18 cellular contexts compared by ENCODE assay signal in genomic region chr3:66354001-66354400, GRCh38.
A peak's percentile ranks its signal among the peaks of the same experiment; 100 is the strongest.
DNase-seq lines count a peak whose midpoint lies in the region; ATAC-seq, FAIRE-seq and TF ChIP-seq lines count a peak whose summit lies in the region.
"Had no signal": no experiment of that assay in that cellular context is flagged by ENCODE, and none has a peak within 500 bp of the region (broad histone marks: within the 10 kb centered on the region; RNA-seq: fewer than 3 reads in every experiment).

No MANE protein-coding gene starts in this region.

- no peak overlapping the region for H3K4me3 ChIP-seq in CD8-positive, alpha-beta T cell (ENCODE audit: low read depth, low read length)
- no peak overlapping the region for H3K4me3 ChIP-seq in hepatocyte
- H3K4me3 ChIP-seq: A549, BLaER1, GM23338, SJCRH30 had no signal

- H3K36me3 ChIP-seq in CD8-positive, alpha-beta T cell (ENCODE audit: insufficient read depth, low read length) = no peaks in the 10 kb centered on the region
- H3K36me3 ChIP-seq in hepatocyte (replicated peaks; ENCODE audit: insufficient read depth, low read depth) = no peaks in the 10 kb centered on the region
- H3K36me3 ChIP-seq: BLaER1, SJCRH30 had no signal

- 40% methylated on average over 2 of the region's 2 CpGs for WGBS in hepatocyte (ENCODE audit: low lambda C conversion rate, missing lambda C conversion rate)

- H3K4me2 ChIP-seq in hepatocyte = peak overlapping the region; percentile 32
- H3K4me2 ChIP-seq: A549, BLaER1, GM23338 had no signal

- peaks cover 24% of the 10 kb centered on the region for H3K36me3 Mint-ChIP-seq in CD8-positive, alpha-beta T cell
- no peaks in the 10 kb centered on the region for H3K36me3 Mint-ChIP-seq in nephron progenitor cell (ENCODE audit: low read depth)
- peaks cover under 1% of the 10 kb centered on the region for H3K36me3 Mint-ChIP-seq in activated CD4-positive, alpha-beta T cell treated with anti-CD3 and anti-CD28 coated beads, Interleukin-2, amount 10 ng/mL, durations not matched to agents 7 days and 5 days (ENCODE audit: low read depth)

- H3K9me3 Mint-ChIP-seq in CD8-positive, alpha-beta T cell = no peaks in the 10 kb centered on the region
- no peaks in the 10 kb centered on the region for H3K9me3 Mint-ChIP-seq in nephron progenitor cell
- no peaks in the 10 kb centered on the region for H3K9me3 Mint-ChIP-seq in activated CD4-positive, alpha-beta T cell treated with anti-CD3 and anti-CD28 coated beads, Interleukin-2, amount 10 ng/mL, durations not matched to agents 7 days and 5 days
- H3K9me3 Mint-ChIP-seq: GM23338 had no signal

- no peak for DNase-seq in CD8-positive, alpha-beta T cell
- DNase-seq in amniotic epithelial cell (ENCODE audit: low read depth) (peak; percentile 12), hepatocyte (ENCODE audit: low spot score) (no peak), nephron progenitor cell (no peak), frontal cortex (ENCODE audit: low spot score in 2 of 2) (no peak), KBM-7 (no peak)
- no peak for DNase-seq in activated CD4-positive, alpha-beta T cell treated with anti-CD3 and anti-CD28 coated beads, Interleukin-2, amount 10 ng/mL, durations not matched to agents 7 days and 5 days
- DNase-seq: DMS79 treated with DMSO at 0.1 percent for 48 hours, NCI-H1105, NCI-H1694, NCI-H2081 treated with DMSO at 0.1 percent for 48 hours, NCI-H446 treated with DMSO at 0.1 percent for 48 hours, NCI-H69, SJCRH30 had no signal

- peak; percentile 61 for ATAC-seq in CD8-positive, alpha-beta T cell
- ATAC-seq: A549, GM23338, Panc1 had no signal

- no peaks in the 10 kb centered on the region for H4K20me1 ChIP-seq in hepatocyte (ENCODE audit: insufficient read depth, poor library complexity, severe bottlenecking)
- H4K20me1 ChIP-seq: BLaER1 had no signal

- intact Hi-C loops in CD8-positive, alpha-beta T cell (cut with DNase I, micrococcal nuclease) = no loop called here

- H3K27me3 Mint-ChIP-seq in CD8-positive, alpha-beta T cell (ENCODE audit: low read depth) = no peaks in the 10 kb centered on the region
- H3K27me3 Mint-ChIP-seq in nephron progenitor cell (ENCODE audit: low read depth, poor library complexity) = no peaks in the 10 kb centered on the region
- H3K27me3 Mint-ChIP-seq in activated CD4-positive, alpha-beta T cell treated with anti-CD3 and anti-CD28 coated beads, Interleukin-2, amount 10 ng/mL, durations not matched to agents 7 days and 5 days = no peaks in the 10 kb centered on the region

- H3K27ac ChIP-seq in CD8-positive, alpha-beta T cell (ENCODE audit: low read depth, low read length) = no peak overlapping the region
- H3K27ac ChIP-seq in hepatocyte = peak overlapping the region; percentile 15
- H3K27ac ChIP-seq: A549, BLaER1, SJCRH30 had no signal

- CTCF ChIA-PET in CD8-positive, alpha-beta T cell (lab: Charles Lee) = interaction anchor here (0.5 to 3.9 kb wide), 4 partner anchors 8 to 74 kb away, joined by 3 to 12 read pairs (median 3); no protein-coding TSS in a partner anchor
- CTCF ChIA-PET in activated CD4-positive, alpha-beta T cell treated with anti-CD3 and anti-CD28 coated beads, Interleukin-2, amount 10 ng/mL, durations not matched to agents 7 days and 5 days (lab: Charles Lee) = interaction anchor here (0.8 kb wide), 1 partner anchor 38 kb away, joined by 5 read pairs; no protein-coding TSS in a partner anchor

- no peaks in the 10 kb centered on the region for H3K9me3 ChIP-seq in CD8-positive, alpha-beta T cell (ENCODE audit: low read length)
- no peaks in the 10 kb centered on the region for H3K9me3 ChIP-seq in hepatocyte (ENCODE audit: low read depth)
- H3K9me3 ChIP-seq: A549, BLaER1, SJCRH30 had no signal

- in situ Hi-C loops in KBM-7 (cut with MboI; ENCODE audit: low pct_unique_long_range_greater_than_20kb, low sequenced_read_pairs) = no loop called here

- no peak for TF ChIP-seq CTCF in CD8-positive, alpha-beta T cell (IDR thresholded peaks at IDR 0.05)
- TF ChIP-seq CTCF in hepatocyte (IDR thresholded peaks at IDR 0.05; ENCODE audit: poor library complexity) = no peak
- TF ChIP-seq CTCF in nephron progenitor cell (IDR thresholded peaks at IDR 0.05) = no peak

- peak overlapping the region; percentile 46 for H3K27ac Mint-ChIP-seq in CD8-positive, alpha-beta T cell
- peak overlapping the region; percentile 78 for H3K27ac Mint-ChIP-seq in nephron progenitor cell
- H3K27ac Mint-ChIP-seq in activated CD4-positive, alpha-beta T cell treated with anti-CD3 and anti-CD28 coated beads, Interleukin-2, amount 10 ng/mL, durations not matched to agents 7 days and 5 days = no peak overlapping the region

- no peaks in the 10 kb centered on the region for H3K27me3 ChIP-seq in CD8-positive, alpha-beta T cell (ENCODE audit: insufficient read depth, low read length)
- no peaks in the 10 kb centered on the region for H3K27me3 ChIP-seq in hepatocyte
- H3K27me3 ChIP-seq: BLaER1, SJCRH30 had no signal

- FAIRE-seq in frontal cortex (lab: Jason Lieb, UNC) = no peak
- FAIRE-seq: A549 had no signal

- H3K4me1 Mint-ChIP-seq in CD8-positive, alpha-beta T cell (ENCODE audit: low read depth) = peaks cover 16% of the 10 kb centered on the region
- H3K4me1 Mint-ChIP-seq in nephron progenitor cell = peaks cover 19% of the 10 kb centered on the region
- H3K4me1 Mint-ChIP-seq in activated CD4-positive, alpha-beta T cell treated with anti-CD3 and anti-CD28 coated beads, Interleukin-2, amount 10 ng/mL, durations not matched to agents 7 days and 5 days = peaks cover 17% of the 10 kb centered on the region

- no peaks in the 10 kb centered on the region for H3K79me2 ChIP-seq in hepatocyte

- H3K9me2 ChIP-seq in hepatocyte (replicated peaks; ENCODE audit: insufficient read depth) = no peaks in the 10 kb centered on the region

- no peaks in the 10 kb centered on the region for H3K4me1 ChIP-seq in CD8-positive, alpha-beta T cell (ENCODE audit: insufficient read depth, low read length)
- H3K4me1 ChIP-seq in hepatocyte (ENCODE audit: insufficient read depth) = peaks cover 10% of the 10 kb centered on the region
- H3K4me1 ChIP-seq: A549, BLaER1 had no signal

- no peak overlapping the region for H3K4me3 Mint-ChIP-seq in CD8-positive, alpha-beta T cell
- no peak overlapping the region for H3K4me3 Mint-ChIP-seq in nephron progenitor cell
- H3K4me3 Mint-ChIP-seq in activated CD4-positive, alpha-beta T cell treated with anti-CD3 and anti-CD28 coated beads, Interleukin-2, amount 10 ng/mL, durations not matched to agents 7 days and 5 days = no peak overlapping the region
- H3K4me3 Mint-ChIP-seq: GM23338 had no signal

- no peak overlapping the region for H2AFZ ChIP-seq in hepatocyte
- H2AFZ ChIP-seq: GM23338 had no signal

- POLR2A ChIA-PET in CD8-positive, alpha-beta T cell (lab: Charles Lee) = interaction anchor here (0.7 kb wide), 1 partner anchor 10 kb away, joined by 3 read pairs; no protein-coding TSS in a partner anchor
- POLR2A ChIA-PET in activated CD4-positive, alpha-beta T cell treated with anti-CD3 and anti-CD28 coated beads, Interleukin-2, amount 10 ng/mL, durations not matched to agents 7 days and 5 days (lab: Charles Lee) = interaction anchor here (0.6 to 0.7 kb wide), 2 partner anchors 99 to 156 kb away, joined by 3 to 6 read pairs; no protein-coding TSS in a partner anchor
